ENCODE assay signal across 17 cellular contexts in the genomic region with DNA sequence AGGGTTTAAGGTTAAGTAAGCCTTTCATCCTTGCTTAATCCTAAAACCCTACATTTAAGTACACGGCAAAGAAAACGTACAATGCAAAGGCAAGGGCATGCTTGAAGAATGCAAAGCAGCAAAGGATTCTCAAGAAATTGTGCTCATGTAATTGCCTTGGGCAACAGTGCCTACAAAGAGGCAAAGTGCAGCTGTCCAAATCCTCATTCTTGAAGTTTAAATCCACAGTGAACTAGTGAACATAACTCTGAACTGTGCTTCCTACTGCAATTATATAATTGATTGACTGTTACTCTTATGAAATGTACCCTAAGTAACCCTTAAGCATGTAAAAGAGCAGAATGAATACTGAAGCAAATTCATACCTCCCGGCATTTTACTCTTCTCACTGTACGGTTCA.
DNase-seq lines count a peak whose midpoint lies in the region; ATAC-seq and TF ChIP-seq lines count a peak whose summit lies in the region.
"Had no signal": no experiment of that assay in that cellular context is flagged by ENCODE, and none has a peak within 500 bp of the region (broad histone marks: within the 10 kb centered on the region; RNA-seq: fewer than 3 reads in every experiment).

No MANE protein-coding gene starts in this region.

- 71% methylated on average over 4 of the region's 4 CpGs for WGBS in hepatocyte (ENCODE audit: low lambda C conversion rate, missing lambda C conversion rate)

- H3K9me3 Mint-ChIP-seq in activated CD4-positive, alpha-beta memory T cell treated with anti-CD3 and anti-CD28 coated beads, Interleukin-2, amount 10 ng/mL, durations not matched to agents 7 days and 5 days, result no peaks in the 10 kb centered on the region
- H3K9me3 Mint-ChIP-seq: activated CD8-positive, alpha-beta T cell treated with anti-CD3 and anti-CD28 coated beads for 36 hours had no signal

- intact Hi-C loops in ascending aorta (cut with DNase I), result loop anchor here (2.0 kb wide), 1 partner anchor 22 kb away; no protein-coding TSS in a partner anchor

- H3K4me1 Mint-ChIP-seq in activated CD4-positive, alpha-beta memory T cell treated with anti-CD3 and anti-CD28 coated beads, Interleukin-2, amount 10 ng/mL, durations not matched to agents 7 days and 5 days, result no peaks in the 10 kb centered on the region

- no peak overlapping the region for H3K4me2 ChIP-seq in hepatocyte

- H3K79me2 ChIP-seq in hepatocyte, result peaks cover 7% of the 10 kb centered on the region

- H3K27me3 ChIP-seq in ascending aorta, result no peaks in the 10 kb centered on the region
- H3K27me3 ChIP-seq in hepatocyte, result no peaks in the 10 kb centered on the region
- H3K27me3 ChIP-seq: suprapubic skin had no signal

- H4K20me1 ChIP-seq in hepatocyte (ENCODE audit: insufficient read depth, poor library complexity, severe bottlenecking), result no peaks in the 10 kb centered on the region

- H3K9me2 ChIP-seq in hepatocyte (replicated peaks; ENCODE audit: insufficient read depth), result no peaks in the 10 kb centered on the region
- H3K9me2 ChIP-seq: SK-N-SH had no signal

- peak overlapping the region; percentile 62 to 79 for H3K27ac ChIP-seq in ascending aorta
- H3K27ac ChIP-seq in hepatocyte, result peak overlapping the region; percentile 59

- H3K9me3 ChIP-seq in ascending aorta (no peaks in the 10 kb centered on the region), hepatocyte (ENCODE audit: low read depth) (no peaks in the 10 kb centered on the region)
- H3K9me3 ChIP-seq: SK-N-SH, suprapubic skin had no signal

- no peak overlapping the region for H2AFZ ChIP-seq in hepatocyte

- no peaks in the 10 kb centered on the region for H3K36me3 Mint-ChIP-seq in activated CD4-positive, alpha-beta memory T cell treated with anti-CD3 and anti-CD28 coated beads, Interleukin-2, amount 10 ng/mL, durations not matched to agents 7 days and 5 days (ENCODE audit: low read depth)

- peaks cover 2% of the 10 kb centered on the region for H3K27me3 Mint-ChIP-seq in activated CD4-positive, alpha-beta memory T cell treated with anti-CD3 and anti-CD28 coated beads, Interleukin-2, amount 10 ng/mL, durations not matched to agents 7 days and 5 days

- no peak for ATAC-seq in HG02610 (IDR thresholded peaks at IDR 0.05; ENCODE audit: unreplicated experiment)
- ATAC-seq: activated CD8-positive, alpha-beta T cell treated with anti-CD3 and anti-CD28 coated beads for 36 hours had no signal

- H3K4me3 ChIP-seq in ascending aorta, result no peak overlapping the region
- H3K4me3 ChIP-seq in hepatocyte, result no peak overlapping the region
- H3K4me3 ChIP-seq in skeletal muscle cell (ENCODE audit: low read depth, low read length), result peak overlapping the region; percentile 7
- H3K4me3 ChIP-seq: suprapubic skin had no signal

- no peak overlapping the region for H3K4me3 Mint-ChIP-seq in activated CD4-positive, alpha-beta memory T cell treated with anti-CD3 and anti-CD28 coated beads, Interleukin-2, amount 10 ng/mL, durations not matched to agents 7 days and 5 days
- H3K4me3 Mint-ChIP-seq: activated CD8-positive, alpha-beta T cell treated with anti-CD3 and anti-CD28 coated beads for 36 hours had no signal

- POLR2A ChIA-PET in activated CD4-positive, alpha-beta memory T cell treated with anti-CD3 and anti-CD28 coated beads, Interleukin-2, amount 10 ng/mL, durations not matched to agents 7 days and 5 days (lab: Charles Lee), result no interaction called here

- TF ChIP-seq CTCF in ascending aorta (IDR thresholded peaks at IDR 0.05) (no peak), hepatocyte (IDR thresholded peaks at IDR 0.05; ENCODE audit: poor library complexity) (no peak)

- H3K27ac Mint-ChIP-seq in activated CD4-positive, alpha-beta memory T cell treated with anti-CD3 and anti-CD28 coated beads, Interleukin-2, amount 10 ng/mL, durations not matched to agents 7 days and 5 days, result no peak overlapping the region
- H3K27ac Mint-ChIP-seq: activated CD8-positive, alpha-beta T cell treated with anti-CD3 and anti-CD28 coated beads for 36 hours had no signal

- DNase-seq in EH (ENCODE audit: low read depth), result peak; percentile 45
- DNase-seq in ascending aorta (ENCODE audit: low spot score in 2 of 2), result no peak
- no peak for DNase-seq in hepatocyte (ENCODE audit: low spot score)
- DNase-seq in skeletal muscle cell (ENCODE audit: low read depth), result no peak
- no peak for DNase-seq in activated CD4-positive, alpha-beta memory T cell treated with anti-CD3 and anti-CD28 coated beads, Interleukin-2, amount 10 ng/mL, durations not matched to agents 7 days and 5 days
- DNase-seq in NCI-H128 (lab: John Stamatoyannopoulos, UW; ENCODE audit: unreplicated experiment), result no peak
- DNase-seq in NOMO-1 (lab: John Stamatoyannopoulos, UW; ENCODE audit: unreplicated experiment in 2 of 2), result no peak
- DNase-seq: activated CD8-positive, alpha-beta T cell treated with anti-CD3 and anti-CD28 coated beads for 36 hours; activated effector memory CD4-positive, alpha-beta T cell treated with Interleukin-2 at 50 U/mL for 16 hours; Calu3; GDM1; midbrain; NCI-H1417 treated with DMSO at 0.1 percent for 48 hours; NCI-H345; SK-N-SH had no signal

- H3K36me3 ChIP-seq in ascending aorta, result no peaks in the 10 kb centered on the region
- H3K36me3 ChIP-seq in hepatocyte (replicated peaks; ENCODE audit: insufficient read depth, low read depth), result no peaks in the 10 kb centered on the region
- H3K36me3 ChIP-seq: suprapubic skin had no signal

- CTCF ChIA-PET in activated CD4-positive, alpha-beta memory T cell treated with anti-CD3 and anti-CD28 coated beads, Interleukin-2, amount 10 ng/mL, durations not matched to agents 7 days and 5 days (lab: Charles Lee), result no interaction called here

- peaks cover 6 to 14% of the 10 kb centered on the region in 2 donors for H3K4me1 ChIP-seq in ascending aorta
- H3K4me1 ChIP-seq in hepatocyte (ENCODE audit: insufficient read depth), result peaks cover 17% of the 10 kb centered on the region
